14 cellular contexts compared by ENCODE assay signal in genomic region chr4:73723029-73723428, GRCh38. TPM values are rescaled to one million over a fixed set of nuclear protein-coding genes. Genes with fewer than 3 reads are reported as not detected.
"Had no signal": no experiment of that assay in that cellular context is flagged by ENCODE, and none has a peak within 500 bp of the region (broad histone marks: within the 10 kb centered on the region; RNA-seq: fewer than 3 reads in every experiment).

No MANE protein-coding gene starts in this region.

- ATAC-seq: activated T-helper 17 cell treated with anti-CD3 and anti-CD28 coated beads, Interleukin-2, amount 50 U/mL, for 72 hours; esophagus mucosa; left lobe of liver; natural killer cell treated with Interleukin-12 subunit alpha and Interleukin-12 subunit beta and Interleukin-15 and Interleukin-18, amount 100 ng/mL, for 72 hours; psoas muscle; T-helper 17 cell had no signal

- H3K27ac ChIP-seq: psoas muscle, uterus had no signal

- H3K4me3 ChIP-seq: psoas muscle, uterus had no signal

- DNase-seq: activated CD4-positive, alpha-beta T cell treated with anti-CD3 and anti-CD28 coated beads, Interleukin-2, amount 10 ng/mL, durations not matched to agents 7 days and 5 days; activated CD4-positive, CD25-positive, alpha-beta regulatory T cell; activated CD8-positive, alpha-beta memory T cell treated with anti-CD3 and anti-CD28 coated beads for 24 hours; activated naive CD4-positive, alpha-beta T cell treated with anti-CD3 and anti-CD28 coated beads for 36 hours; activated T-cell treated with anti-CD3 and anti-CD28 coated beads for 4 hours; glutamatergic neuron; occipital lobe; psoas muscle; T-helper 17 cell; uterus had no signal

- H3K9me3 ChIP-seq: psoas muscle, uterus had no signal

- H3K36me3 ChIP-seq: uterus had no signal

- H3K27me3 ChIP-seq: uterus had no signal

- H3K4me1 ChIP-seq: psoas muscle, uterus had no signal

RNA-seq across cellular contexts. Expression of gene CXCL8, which starts 17.3 kb away (rescaled TPM):
- total RNA-seq: activated naive CD4-positive, alpha-beta T cell treated with anti-CD3 and anti-CD28 coated beads for 36 hours had no signal
